In genomic region chr20:41306061-41306727, GRCh38 we compare ENCODE assay signal across 15 cellular contexts. TPM values are rescaled to one million over a fixed set of nuclear protein-coding genes. Genes with fewer than 3 reads are reported as not detected.
DNase-seq lines count a peak whose midpoint lies in the region; ATAC-seq and TF ChIP-seq lines count a peak whose summit lies in the region.
"Had no signal": no experiment of that assay in that cellular context is flagged by ENCODE, and none has a peak within 500 bp of the region (broad histone marks: within the 10 kb centered on the region; RNA-seq: fewer than 3 reads in every experiment).

No MANE protein-coding gene starts in this region.

- peak overlapping the region; percentile 96 for H3K4me2 ChIP-seq in DOHH2 (ENCODE audit: low read length)

- H3K36me3 Mint-ChIP-seq in activated T-cell treated with anti-CD3 and anti-CD28 coated beads, Interleukin-2, amount 50 U/mL, for 4 hours (ENCODE audit: insufficient read depth): no peaks in the 10 kb centered on the region

- TF ChIP-seq POLR2A in sigmoid colon (IDR thresholded peaks at IDR 0.05): no peak

- H3K4me1 ChIP-seq in DOHH2 (ENCODE audit: control insufficient read depth, low read length) (peaks cover 57% of the 10 kb centered on the region), sigmoid colon (peaks cover 0 to 47% (median 32%) of the 10 kb centered on the region in 4 donors)

- H3K27me3 Mint-ChIP-seq in activated T-cell treated with anti-CD3 and anti-CD28 coated beads, Interleukin-2, amount 50 U/mL, for 4 hours (ENCODE audit: low read depth): no peaks in the 10 kb centered on the region
- H3K27me3 Mint-ChIP-seq: activated T-cell treated with anti-CD3 and anti-CD28 coated beads, Interleukin-2, amount 50 U/mL, for 24 hours; T-helper 17 cell had no signal

- ATAC-seq in HG02678 (IDR thresholded peaks at IDR 0.05; ENCODE audit: unreplicated experiment) (peak; percentile 88), HG03460 (IDR thresholded peaks at IDR 0.05; ENCODE audit: unreplicated experiment) (peak; percentile 84)
- ATAC-seq in activated T-cell treated with anti-CD3 and anti-CD28 coated beads, Interleukin-2, amount 50 U/mL, for 4 hours: no peak
- ATAC-seq: foreskin keratinocyte, T-helper 17 cell had no signal

- H3K36me3 ChIP-seq in DOHH2 (ENCODE audit: control insufficient read depth, low read length) (peaks cover 6% of the 10 kb centered on the region; the same call in 1 of the 2 replicates), sigmoid colon (no peaks in the 10 kb centered on the region)

- peaks cover 8% of the 10 kb centered on the region; the same call in 1 of the 2 replicates for H3F3A ChIP-seq in DOHH2 (ENCODE audit: control insufficient read depth, insufficient read depth)

- H3K4me3 Mint-ChIP-seq in activated T-cell treated with anti-CD3 and anti-CD28 coated beads, Interleukin-2, amount 50 U/mL, for 4 hours: no peak overlapping the region
- H3K4me3 Mint-ChIP-seq: activated T-cell treated with anti-CD3 and anti-CD28 coated beads, Interleukin-2, amount 50 U/mL, for 24 hours; T-helper 17 cell had no signal

- no peaks in the 10 kb centered on the region for H3K9me3 Mint-ChIP-seq in activated T-cell treated with anti-CD3 and anti-CD28 coated beads, Interleukin-2, amount 50 U/mL, for 4 hours
- H3K9me3 Mint-ChIP-seq: activated T-cell treated with anti-CD3 and anti-CD28 coated beads, Interleukin-2, amount 50 U/mL, for 24 hours had no signal

- intact Hi-C loops in sigmoid colon (cut with DNase I): no loop called here

- 72 to 89% methylated on average over 5 of the region's 5 CpGs for WGBS in sigmoid colon, 2 donors

- H3K4me1 Mint-ChIP-seq in activated T-cell treated with anti-CD3 and anti-CD28 coated beads, Interleukin-2, amount 50 U/mL, for 4 hours (ENCODE audit: low read depth): peaks cover 1% of the 10 kb centered on the region

- TF ChIP-seq EP300 in sigmoid colon (IDR thresholded peaks at IDR 0.05): no peak

- H3K27me3 ChIP-seq in DOHH2 (ENCODE audit: control insufficient read depth, low read length): no peaks in the 10 kb centered on the region
- H3K27me3 ChIP-seq in sigmoid colon: no peaks in the 10 kb centered on the region
- H3K27me3 ChIP-seq: foreskin keratinocyte had no signal

- no peaks in the 10 kb centered on the region for H3K9me3 ChIP-seq in DOHH2 (ENCODE audit: control insufficient read depth, insufficient read depth, low read length)
- no peaks in the 10 kb centered on the region for H3K9me3 ChIP-seq in sigmoid colon
- H3K9me3 ChIP-seq: psoas muscle had no signal

- DNase-seq in GM19238 (ENCODE audit: insufficient read length, low spot score) (peak; percentile 30), hypothalamus (lab: John Stamatoyannopoulos, UW) (no peak), sigmoid colon (no peak), medulla oblongata (ENCODE audit: extremely low spot score) (no peak)
- no peak for DNase-seq in activated T-cell treated with anti-CD3 and anti-CD28 coated beads, Interleukin-2, amount 50 U/mL, for 4 hours
- DNase-seq: activated T-cell treated with anti-CD3 and anti-CD28 coated beads, Interleukin-2, amount 50 U/mL, for 24 hours; central memory CD4-positive, alpha-beta T cell; foreskin keratinocyte; IMR-90; NCI-H2227 treated with DMSO at 0.1 percent for 48 hours; psoas muscle; T-helper 17 cell had no signal

- peak overlapping the region; percentile 74 for H3K4me3 ChIP-seq in DOHH2 (ENCODE audit: low read length)
- no peak overlapping the region for H3K4me3 ChIP-seq in sigmoid colon
- H3K4me3 ChIP-seq: psoas muscle had no signal

- peak overlapping the region; percentile 81 for H3K27ac ChIP-seq in DOHH2 (ENCODE audit: low read depth, low read length)
- no peak overlapping the region for H3K27ac ChIP-seq in sigmoid colon
- H3K27ac ChIP-seq: foreskin keratinocyte, psoas muscle had no signal

- TF ChIP-seq CTCF in DOHH2 (IDR thresholded peaks at IDR 0.05; ENCODE audit: low read depth, low read length, poor library complexity, severe bottlenecking) (no peak), sigmoid colon (IDR thresholded peaks at IDR 0.05) (no peak)

- H3K9me2 ChIP-seq in DOHH2 (replicated peaks; ENCODE audit: control insufficient read depth, low read length): no peaks in the 10 kb centered on the region

- no peaks in the 10 kb centered on the region for H4K20me1 ChIP-seq in DOHH2 (ENCODE audit: control insufficient read depth, insufficient read depth, low read depth, low read length)

- H3K79me2 ChIP-seq in DOHH2 (ENCODE audit: control insufficient read depth, low read length): peaks cover 61% of the 10 kb centered on the region

RNA-seq across cellular contexts. Expression of gene ZHX3, which starts 11.3 kb away (rescaled TPM):
- 10 to 100 TPM; 39.2 to 69.0 (median 51.1) TPM for total RNA-seq in sigmoid colon
- 10 to 100 TPM in 1 of 3 donors, 1 to 10 TPM in 2; 3.6 to 13.8 (median 4.4) TPM for polyA plus RNA-seq in sigmoid colon
- 10 to 100 TPM in 1 of 3 donors, 1 to 10 TPM in 2; 6.9 to 11.9 (median 9.9) TPM for total RNA-seq in activated T-cell treated with anti-CD3 and anti-CD28 coated beads, Interleukin-2, amount 50 U/mL, for 4 hours

RNA-seq across cellular contexts. Expression of gene LPIN3, which starts 34.4 kb away (rescaled TPM):
- total RNA-seq in sigmoid colon: 10 to 100 TPM in 3 of 4 donors, 1 to 10 TPM in 1; 6.8 to 32.1 (median 15.8) TPM
- polyA plus RNA-seq in sigmoid colon: 10 to 100 TPM in 1 of 3 donors, 1 to 10 TPM in 2; 6.7 to 50.9 (median 7.2) TPM
- total RNA-seq in activated T-cell treated with anti-CD3 and anti-CD28 coated beads, Interleukin-2, amount 50 U/mL, for 4 hours: under 1 TPM; 0.19 to 0.32 (median 0.20) TPM

Comparison
In these comparisons a context has a peak if more than half of its experiments do, and no peak if none do; other contexts are left out.
1. ATAC-seq: peak in HG02678 (single experiment) and HG03460 (single experiment); none in activated T-cell treated with anti-CD3 and anti-CD28 coated beads, Interleukin-2, amount 50 U/mL, for 4 hours (0 of 2).
2. RNA of gene LPIN3, which starts 34.4 kb away (total RNA-seq): 6.8 to 32.1 TPM in sigmoid colon; 0.19 to 0.32 TPM in activated T-cell treated with anti-CD3 and anti-CD28 coated beads, Interleukin-2, amount 50 U/mL, for 4 hours; every median in the first group is over 4 times any median in the second.